Comparison of ENCODE assay signal across 10 cellular contexts in genomic region chr9:121376214-121376830, GRCh38. TPM values are rescaled to one million over a fixed set of nuclear protein-coding genes. Genes with fewer than 3 reads are reported as not detected.
DNase-seq lines count a peak whose midpoint lies in the region; ATAC-seq and TF ChIP-seq lines count a peak whose summit lies in the region.
"Had no signal": no experiment of that assay in that cellular context is flagged by ENCODE, and none has a peak within 500 bp of the region (broad histone marks: within the 10 kb centered on the region; RNA-seq: fewer than 3 reads in every experiment).

No MANE protein-coding gene starts in this region.

- intact Hi-C loops in right lobe of liver (cut with DNase I) (no loop called here), ovary (cut with DNase I) (loop anchor here in 2 of 4 donors (5.0 to 10.0 kb wide), 2 partner anchors 52 to 59 kb away; no protein-coding TSS in a partner anchor)

- in situ Hi-C loops in astrocyte of the spinal cord (cut with HindIII; ENCODE audit: low sequenced_read_pairs) = no loop called here

- DNase-seq in AML-193 (lab: John Stamatoyannopoulos, UW) = peak; percentile 29 to 64
- DNase-seq in astrocyte of the spinal cord (ENCODE audit: low read depth, low spot score) = peak; percentile 44
- DNase-seq in right lobe of liver = no peak
- DNase-seq in activated naive CD4-positive, alpha-beta T cell (lab: John Stamatoyannopoulos, UW) = no peak
- no peak for DNase-seq in ovary
- DNase-seq in amygdala (lab: John Stamatoyannopoulos, UW) = no peak
- DNase-seq: activated gamma-delta T cell treated with Interleukin-2 at 50 U/mL for 16 hours had no signal

- TF ChIP-seq EP300 in ovary (IDR thresholded peaks at IDR 0.05) = no peak

- no peak overlapping the region for H3K27ac ChIP-seq in KMS-11
- no peak overlapping the region for H3K27ac ChIP-seq in right lobe of liver
- H3K27ac ChIP-seq in ovary = no peak overlapping the region
- H3K27ac ChIP-seq: SJSA1 had no signal

- H4K20me1 ChIP-seq in KMS-11 (ENCODE audit: insufficient read depth) = no peaks in the 10 kb centered on the region

- H3K36me3 ChIP-seq in KMS-11 (ENCODE audit: insufficient read depth) = no peaks in the 10 kb centered on the region
- H3K36me3 ChIP-seq in right lobe of liver = no peaks in the 10 kb centered on the region
- no peaks in the 10 kb centered on the region for H3K36me3 ChIP-seq in ovary
- H3K36me3 ChIP-seq: SJSA1 had no signal

- TF ChIP-seq POLR2A in right lobe of liver (IDR thresholded peaks at IDR 0.05) = no peak
- no peak for TF ChIP-seq POLR2A in ovary (IDR thresholded peaks at IDR 0.05)

- H3K4me1 ChIP-seq in KMS-11 (ENCODE audit: low read depth, poor library complexity, severe bottlenecking) (peaks cover 6% of the 10 kb centered on the region), right lobe of liver (peaks cover 0 to 32% (median 15%) of the 10 kb centered on the region in 4 donors), ovary (ENCODE audit: insufficient read depth) (peaks cover 10% of the 10 kb centered on the region)

- no peak overlapping the region for H3K9ac ChIP-seq in KMS-11

- ATAC-seq in right lobe of liver (peak in 1 of 4 donors; percentile 16), GM19463 (IDR thresholded peaks at IDR 0.05; ENCODE audit: unreplicated experiment) (no peak)

- H3K4me3 ChIP-seq in KMS-11 (IDR thresholded peaks at IDR 0.05; ENCODE audit: insufficient read depth, low read depth, low read length) (no peak overlapping the region), astrocyte of the spinal cord (ENCODE audit: low read depth, low read length) (no peak overlapping the region), right lobe of liver (no peak overlapping the region), ovary (no peak overlapping the region)
- H3K4me3 ChIP-seq: SJSA1 had no signal

- H3K9me3 ChIP-seq in right lobe of liver = no peaks in the 10 kb centered on the region
- no peaks in the 10 kb centered on the region for H3K9me3 ChIP-seq in ovary
- H3K9me3 ChIP-seq: SJSA1 had no signal

- H2AFZ ChIP-seq in KMS-11 (ENCODE audit: low read depth) = no peak overlapping the region

- H3K4me2 ChIP-seq in KMS-11 = no peak overlapping the region

- WGBS in right lobe of liver (ENCODE audit: insufficient coverage, low coverage, low lambda C conversion rate, missing lambda C conversion rate) = 83% methylated on average over 4 of the region's 4 CpGs
- 73 to 80% (median 79%) methylated on average over 4 of the region's 4 CpGs for WGBS in ovary, 3 donors

- TF ChIP-seq CTCF in KMS-11 (conservative IDR thresholded peaks at IDR 0.05; ENCODE audit: low read depth, low read length) (peak; percentile 48; the same call in 1 of the 2 replicates), astrocyte of the spinal cord (IDR thresholded peaks at IDR 0.05; ENCODE audit: low read depth, low read length) (peak; percentile 26), right lobe of liver (IDR thresholded peaks at IDR 0.05) (peak; percentile 52 to 61 (median 56)), ovary (IDR thresholded peaks at IDR 0.05) (peak in 1 of 3 donors; percentile 55)

- H3K79me2 ChIP-seq in KMS-11 (ENCODE audit: insufficient read depth, low read depth) = no peaks in the 10 kb centered on the region

- H3K27me3 ChIP-seq in KMS-11 (ENCODE audit: insufficient read depth, low read depth) = no peaks in the 10 kb centered on the region
- H3K27me3 ChIP-seq in right lobe of liver = no peaks in the 10 kb centered on the region
- H3K27me3 ChIP-seq in ovary = no peaks in the 10 kb centered on the region
- H3K27me3 ChIP-seq: SJSA1 had no signal

RNA-seq across cellular contexts. Expression of gene STOM, which starts 6.3 kb away (rescaled TPM):
- total RNA-seq in right lobe of liver (100 to 1,000 TPM; 232 to 655 (median 443) TPM), ovary (100 to 1,000 TPM in 5 of 7 donors, 10 to 100 TPM in 2; 73.1 to 205 (median 164) TPM)
- 100 to 1,000 TPM; 114 to 203 TPM for polyA plus RNA-seq in ovary

Comparison
In these comparisons a context has a peak if more than half of its experiments do, and no peak if none do; other contexts are left out.
1. DNase-seq: peak in AML-193 (2 of 2) and astrocyte of the spinal cord (single experiment); none in right lobe of liver (0 of 3), activated naive CD4-positive, alpha-beta T cell (0 of 4), ovary (0 of 5) and amygdala (0 of 56).